Comparison of ENCODE assay signal across 19 cellular contexts in genomic region chr9:30972654-30973053, GRCh38.
"Had no signal": no experiment of that assay in that cellular context is flagged by ENCODE, and none has a peak within 500 bp of the region (broad histone marks: within the 10 kb centered on the region; RNA-seq: fewer than 3 reads in every experiment).

No MANE protein-coding gene starts in this region.

- H3K36me3 ChIP-seq: left ventricle myocardium inferior, neural progenitor cell, neutrophil, right atrium auricular region, right lobe of liver, suprapubic skin, tibial nerve, uterus had no signal

- H3K4me3 ChIP-seq: left ventricle myocardium inferior, lung, neural progenitor cell, right atrium auricular region, right lobe of liver, suprapubic skin, tibial nerve, uterus had no signal

- H3K9me3 ChIP-seq: left ventricle myocardium inferior, neutrophil, right atrium auricular region, right lobe of liver, suprapubic skin, tibial nerve, uterus had no signal

- FAIRE-seq: islet of Langerhans had no signal

- DNase-seq: hippocampal formation; left ventricle myocardium inferior; mesendoderm; naive B cell; natural killer cell; nephron progenitor cell; occipital lobe; right lobe of liver; stimulated activated CD4-positive, alpha-beta T cell treated with anti-CD3 and anti-CD28 coated beads, Interleukin-4, amount 100 ng/mL, for 24 hours; stimulated activated naive CD4-positive, alpha-beta T cell; uterus had no signal

- H3K4me1 ChIP-seq: left ventricle myocardium inferior, neural progenitor cell, right atrium auricular region, right lobe of liver, suprapubic skin, tibial nerve, uterus had no signal

- H3K27ac ChIP-seq: left ventricle myocardium inferior, neural progenitor cell, neutrophil, right atrium auricular region, right lobe of liver, suprapubic skin, tibial nerve, uterus had no signal

- ATAC-seq: natural killer cell; right lobe of liver; stimulated activated effector memory CD8-positive, alpha-beta T cell treated with anti-CD3 and anti-CD28 coated beads, Interleukin-12 subunit alpha, Interleukin-12 subunit beta, amount 100 ng/mL, for 72 hours had no signal

- H3K27me3 ChIP-seq: neural progenitor cell, neutrophil, right atrium auricular region, right lobe of liver, suprapubic skin, tibial nerve, uterus had no signal

- H3K9ac ChIP-seq: neural progenitor cell had no signal
